In the genomic region with DNA sequence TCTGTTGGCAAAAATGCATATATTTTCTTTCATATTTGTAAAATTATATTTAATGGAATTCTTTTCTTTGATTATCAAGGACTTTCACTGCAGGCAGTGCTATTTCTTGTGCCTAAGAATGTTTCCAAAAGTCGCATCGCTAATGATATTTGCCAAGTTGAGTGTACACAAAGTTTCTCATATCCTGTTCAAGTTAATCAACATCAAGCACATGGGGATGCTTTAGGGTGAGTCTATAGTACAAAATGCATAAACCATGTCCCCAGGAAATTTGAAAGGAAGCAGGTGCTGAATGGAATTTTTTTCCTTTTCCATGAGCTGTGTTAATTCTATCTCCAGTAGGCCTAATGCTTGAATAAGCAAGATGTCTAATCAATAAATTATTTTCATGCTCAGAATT, we compare ENCODE assay signal across 1 cellular context.
TF ChIP-seq lines count a peak whose summit lies in the region.

No MANE protein-coding gene starts in this region.

TF ChIP-seq in HepG2, 621 proteins besides CTCF, POLR2A, EP300 and RAD21 (continued from another document):
- TF ChIP-seq, protein P1, sequence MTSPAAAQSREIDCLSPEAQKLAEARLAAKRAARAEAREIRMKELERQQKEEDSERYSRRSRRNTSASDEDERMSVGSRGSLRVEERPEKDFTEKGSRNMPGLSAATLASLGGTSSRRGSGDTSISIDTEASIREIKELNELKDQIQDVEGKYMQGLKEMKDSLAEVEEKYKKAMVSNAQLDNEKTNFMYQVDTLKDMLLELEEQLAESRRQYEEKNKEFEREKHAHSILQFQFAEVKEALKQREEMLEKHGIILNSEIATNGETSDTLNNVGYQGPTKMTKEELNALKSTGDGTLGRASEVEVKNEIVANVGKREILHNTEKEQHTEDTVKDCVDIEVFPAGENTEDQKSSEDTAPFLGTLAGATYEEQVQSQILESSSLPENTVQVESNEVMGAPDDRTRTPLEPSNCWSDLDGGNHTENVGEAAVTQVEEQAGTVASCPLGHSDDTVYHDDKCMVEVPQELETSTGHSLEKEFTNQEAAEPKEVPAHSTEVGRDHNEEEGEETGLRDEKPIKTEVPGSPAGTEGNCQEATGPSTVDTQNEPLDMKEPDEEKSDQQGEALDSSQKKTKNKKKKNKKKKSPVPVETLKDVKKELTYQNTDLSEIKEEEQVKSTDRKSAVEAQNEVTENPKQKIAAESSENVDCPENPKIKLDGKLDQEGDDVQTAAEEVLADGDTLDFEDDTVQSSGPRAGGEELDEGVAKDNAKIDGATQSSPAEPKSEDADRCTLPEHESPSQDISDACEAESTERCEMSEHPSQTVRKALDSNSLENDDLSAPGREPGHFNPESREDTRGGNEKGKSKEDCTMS (CRISPR knock-in tag; conservative IDR thresholded peaks at IDR 0.05): no peak
- TF ChIP-seq SOX13 (IDR thresholded peaks at IDR 0.05): no peak
- TF ChIP-seq SOX13 (CRISPR knock-in tag; conservative IDR thresholded peaks at IDR 0.05 in 1 of 2, IDR thresholded peaks at IDR 0.05 in 1 of 2): peak in 1 of 2 experiments; percentile 55; a peak in 1 of 4 replicates
- TF ChIP-seq ZNF180 (CRISPR knock-in tag; IDR thresholded peaks at IDR 0.05; ENCODE audit: borderline replicate concordance, low read depth): no peak
- no peak for TF ChIP-seq ZNF598 (CRISPR knock-in tag; IDR thresholded peaks at IDR 0.05; ENCODE audit: borderline replicate concordance)
- TF ChIP-seq MAX (IDR thresholded peaks at IDR 0.05): peak; percentile 61; the same call in 1 of the 2 replicates
- no peak for TF ChIP-seq ZFP41 (CRISPR knock-in tag; IDR thresholded peaks at IDR 0.05; ENCODE audit: borderline replicate concordance)
- no peak for TF ChIP-seq REPIN1 (CRISPR knock-in tag; IDR thresholded peaks at IDR 0.05; ENCODE audit: borderline replicate concordance, low read depth)
- TF ChIP-seq ZNF816 (CRISPR knock-in tag; IDR thresholded peaks at IDR 0.05; ENCODE audit: borderline replicate concordance): no peak
- peak; percentile 85 for TF ChIP-seq FOXA3 (CRISPR knock-in tag; IDR thresholded peaks at IDR 0.05)
- TF ChIP-seq ZFP90 (CRISPR knock-in tag; IDR thresholded peaks at IDR 0.05; ENCODE audit: borderline replicate concordance): no peak
- no peak for TF ChIP-seq PLSCR1 (CRISPR knock-in tag; IDR thresholded peaks at IDR 0.05; ENCODE audit: borderline replicate concordance)
- TF ChIP-seq, protein P2, sequence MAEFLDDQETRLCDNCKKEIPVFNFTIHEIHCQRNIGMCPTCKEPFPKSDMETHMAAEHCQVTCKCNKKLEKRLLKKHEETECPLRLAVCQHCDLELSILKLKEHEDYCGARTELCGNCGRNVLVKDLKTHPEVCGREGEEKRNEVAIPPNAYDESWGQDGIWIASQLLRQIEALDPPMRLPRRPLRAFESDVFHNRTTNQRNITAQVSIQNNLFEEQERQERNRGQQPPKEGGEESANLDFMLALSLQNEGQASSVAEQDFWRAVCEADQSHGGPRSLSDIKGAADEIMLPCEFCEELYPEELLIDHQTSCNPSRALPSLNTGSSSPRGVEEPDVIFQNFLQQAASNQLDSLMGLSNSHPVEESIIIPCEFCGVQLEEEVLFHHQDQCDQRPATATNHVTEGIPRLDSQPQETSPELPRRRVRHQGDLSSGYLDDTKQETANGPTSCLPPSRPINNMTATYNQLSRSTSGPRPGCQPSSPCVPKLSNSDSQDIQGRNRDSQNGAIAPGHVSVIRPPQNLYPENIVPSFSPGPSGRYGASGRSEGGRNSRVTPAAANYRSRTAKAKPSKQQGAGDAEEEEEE (CRISPR knock-in tag; IDR thresholded peaks at IDR 0.05; ENCODE audit: borderline replicate concordance): no peak
- TF ChIP-seq SCMH1 (CRISPR knock-in tag; IDR thresholded peaks at IDR 0.05; ENCODE audit: borderline replicate concordance): no peak
- TF ChIP-seq PITX1 (CRISPR knock-in tag; IDR thresholded peaks at IDR 0.05): no peak
- TF ChIP-seq ATF7 (IDR thresholded peaks at IDR 0.05): no peak
- no peak for TF ChIP-seq ATF7 (CRISPR knock-in tag; IDR thresholded peaks at IDR 0.05)
- TF ChIP-seq PAX8 (CRISPR knock-in tag; IDR thresholded peaks at IDR 0.05; ENCODE audit: borderline replicate concordance): no peak
- no peak for TF ChIP-seq ZNF547 (CRISPR knock-in tag; IDR thresholded peaks at IDR 0.05)
- no peak for TF ChIP-seq ZFP36L1 (CRISPR knock-in tag; IDR thresholded peaks at IDR 0.05)
- no peak for TF ChIP-seq THYN1 (CRISPR knock-in tag; IDR thresholded peaks at IDR 0.05; ENCODE audit: borderline replicate concordance, low read depth)
- TF ChIP-seq NONO (IDR thresholded peaks at IDR 0.05): no peak
- TF ChIP-seq NONO (CRISPR knock-in tag; conservative IDR thresholded peaks at IDR 0.05): no peak
- TF ChIP-seq ZNF280D (CRISPR knock-in tag; IDR thresholded peaks at IDR 0.05): no peak
- TF ChIP-seq ZNF543 (CRISPR knock-in tag; IDR thresholded peaks at IDR 0.05): no peak
- no peak for TF ChIP-seq ZNF431 (CRISPR knock-in tag; IDR thresholded peaks at IDR 0.05; ENCODE audit: borderline replicate concordance, low read depth)
- no peak for TF ChIP-seq LBX2 (CRISPR knock-in tag; IDR thresholded peaks at IDR 0.05; ENCODE audit: borderline replicate concordance)
- TF ChIP-seq ZFP1 (CRISPR knock-in tag; IDR thresholded peaks at IDR 0.05): no peak
- TF ChIP-seq ZNF510 (CRISPR knock-in tag; IDR thresholded peaks at IDR 0.05; ENCODE audit: low read depth): no peak
- TF ChIP-seq NFATC3 (CRISPR knock-in tag; IDR thresholded peaks at IDR 0.05): no peak
- TF ChIP-seq ZNF557 (CRISPR knock-in tag; IDR thresholded peaks at IDR 0.05): no peak
- TF ChIP-seq MZF1 (CRISPR knock-in tag; IDR thresholded peaks at IDR 0.05; ENCODE audit: borderline replicate concordance): no peak
- no peak for TF ChIP-seq SRSF1 (optimal IDR thresholded peaks at IDR 0.05; ENCODE audit: low read depth, low read length)
- no peak for TF ChIP-seq ZBTB42 (CRISPR knock-in tag; IDR thresholded peaks at IDR 0.05)
- no peak for TF ChIP-seq NR2F6 (IDR thresholded peaks at IDR 0.05)
- TF ChIP-seq NR2F6 (CRISPR knock-in tag; IDR thresholded peaks at IDR 0.05): peak; percentile 50; the same call in 1 of the 2 replicates
- TF ChIP-seq HNF4G (IDR thresholded peaks at IDR 0.05; ENCODE audit: borderline replicate concordance, low read depth, low read length): no peak
- TF ChIP-seq HNF4G (CRISPR knock-in tag; IDR thresholded peaks at IDR 0.05; ENCODE audit: borderline replicate concordance, low read depth): no peak
- peak; percentile 32; the same call in 1 of the 2 replicates for TF ChIP-seq ZNF878 (CRISPR knock-in tag; IDR thresholded peaks at IDR 0.05)
- no peak for TF ChIP-seq NFE2L1 (CRISPR knock-in tag; IDR thresholded peaks at IDR 0.05; ENCODE audit: borderline replicate concordance)
- TF ChIP-seq PHF8 (CRISPR knock-in tag; IDR thresholded peaks at IDR 0.05): no peak
- no peak for TF ChIP-seq CBX5 (CRISPR knock-in tag; IDR thresholded peaks at IDR 0.05; ENCODE audit: borderline replicate concordance)
- TF ChIP-seq REXO4 (CRISPR knock-in tag; IDR thresholded peaks at IDR 0.05; ENCODE audit: borderline replicate concordance): no peak
- no peak for TF ChIP-seq ZSCAN21 (CRISPR knock-in tag; IDR thresholded peaks at IDR 0.05; ENCODE audit: borderline replicate concordance)
- TF ChIP-seq SIX4 (CRISPR knock-in tag; IDR thresholded peaks at IDR 0.05): no peak
- TF ChIP-seq THAP8 (CRISPR knock-in tag; IDR thresholded peaks at IDR 0.05; ENCODE audit: borderline replicate concordance): no peak
- TF ChIP-seq, protein P3, sequence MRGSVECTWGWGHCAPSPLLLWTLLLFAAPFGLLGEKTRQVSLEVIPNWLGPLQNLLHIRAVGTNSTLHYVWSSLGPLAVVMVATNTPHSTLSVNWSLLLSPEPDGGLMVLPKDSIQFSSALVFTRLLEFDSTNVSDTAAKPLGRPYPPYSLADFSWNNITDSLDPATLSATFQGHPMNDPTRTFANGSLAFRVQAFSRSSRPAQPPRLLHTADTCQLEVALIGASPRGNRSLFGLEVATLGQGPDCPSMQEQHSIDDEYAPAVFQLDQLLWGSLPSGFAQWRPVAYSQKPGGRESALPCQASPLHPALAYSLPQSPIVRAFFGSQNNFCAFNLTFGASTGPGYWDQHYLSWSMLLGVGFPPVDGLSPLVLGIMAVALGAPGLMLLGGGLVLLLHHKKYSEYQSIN (CRISPR knock-in tag; IDR thresholded peaks at IDR 0.05; ENCODE audit: borderline replicate concordance): no peak
- TF ChIP-seq ELF1 (CRISPR knock-in tag; IDR thresholded peaks at IDR 0.05): no peak
